In genomic region chr20:62625921-62626547, GRCh38 we compare ENCODE assay signal across 18 cellular contexts.
"Had no signal": no experiment of that assay in that cellular context is flagged by ENCODE, and none has a peak within 500 bp of the region (broad histone marks: within the 10 kb centered on the region; RNA-seq: fewer than 3 reads in every experiment).

No MANE protein-coding gene starts in this region.

- H3K9me3 ChIP-seq: spleen, thoracic aorta had no signal

- H3K36me3 ChIP-seq: spleen, thoracic aorta had no signal

- H3K4me3 ChIP-seq: coronary artery, lung, spleen, thoracic aorta had no signal

- DNase-seq: activated CD4-positive, alpha-beta T cell treated with anti-CD3 and anti-CD28 coated beads for 4 hours; activated CD4-positive, alpha-beta T cell treated with anti-CD3 and anti-CD28 coated beads, Interleukin-2, amount 50 U/mL, for 48 hours; activated CD4-positive, CD25-positive, alpha-beta regulatory T cell; activated effector memory CD4-positive, alpha-beta T cell treated with Interleukin-2 at 50 U/mL for 16 hours; activated naive CD4-positive, alpha-beta T cell treated with anti-CD3 and anti-CD28 coated beads for 36 hours; activated naive CD8-positive, alpha-beta T cell treated with anti-CD3 and anti-CD28 coated beads, Interleukin-2, amount 10 ng/mL, durations not matched to agents 7 days and 5 days; activated T-cell treated with anti-CD3 and anti-CD28 coated beads, Interleukin-2, amount 50 U/mL, for 48 hours; amygdala; cerebellar nuclear complex; naive thymus-derived CD4-positive, alpha-beta T cell; spleen; stimulated activated CD4-positive, alpha-beta T cell treated with anti-CD3 and anti-CD28 coated beads, Interleukin-4, amount 100 ng/mL, for 1 hour; stimulated activated naive CD4-positive, alpha-beta T cell treated with Interleukin-2 at 50 U/mL for 16 hours; T-helper 17 cell had no signal

- H3K27me3 ChIP-seq: spleen had no signal

- ATAC-seq: left lobe of liver; naive thymus-derived CD4-positive, alpha-beta T cell; T-helper 17 cell had no signal
